ENCODE assay signal across 8 cellular contexts in genomic region chr10:75165684-75166622, GRCh38. TPM values are rescaled to one million over a fixed set of nuclear protein-coding genes. Genes with fewer than 3 reads are reported as not detected.
DNase-seq lines count a peak whose midpoint lies in the region; ATAC-seq, FAIRE-seq and TF ChIP-seq lines count a peak whose summit lies in the region.

No MANE protein-coding gene starts in this region.

- no peak overlapping the region for H3K27ac ChIP-seq in effector memory CD4-positive, alpha-beta T cell (ENCODE audit: insufficient read depth, low read length, poor library complexity, severe bottlenecking)
- no peak overlapping the region for H3K27ac ChIP-seq in colonic mucosa

- no peaks in the 10 kb centered on the region for H3K36me3 ChIP-seq in effector memory CD4-positive, alpha-beta T cell (ENCODE audit: control insufficient read depth, insufficient read depth, low read length)
- H3K36me3 ChIP-seq in colonic mucosa, result no peaks in the 10 kb centered on the region

- ATAC-seq in GM21528 (IDR thresholded peaks at IDR 0.05; ENCODE audit: low FRiP score, unreplicated experiment), result peak; percentile 88
- ATAC-seq in HG02970 (IDR thresholded peaks at IDR 0.05; ENCODE audit: low FRiP score, unreplicated experiment), result no peak

- FAIRE-seq in GM12891 (lab: Jason Lieb, UNC), result peak; percentile 82

- DNase-seq in GM12891 (ENCODE audit: insufficient read length, low spot score) (peak; percentile 46), LHCN-M2 (ENCODE audit: low read depth) (peak; percentile 48), colonic mucosa (no peak), NCI-H2171 (lab: John Stamatoyannopoulos, UW) (no peak), epidermal melanocyte (ENCODE audit: insufficient read length, low spot score) (no peak)
- no peak for DNase-seq in effector memory CD4-positive, alpha-beta T cell

- no peak overlapping the region for H3K9ac ChIP-seq in colonic mucosa (ENCODE audit: low read depth in 2 of 2, low read length in 2 of 2)

- no peaks in the 10 kb centered on the region for H3K9me3 ChIP-seq in effector memory CD4-positive, alpha-beta T cell (ENCODE audit: control insufficient read depth, low read length)
- H3K9me3 ChIP-seq in colonic mucosa, result no peaks in the 10 kb centered on the region

- TF ChIP-seq POLR2A in GM12891 (IDR thresholded peaks at IDR 0.05; ENCODE audit: low read depth, low read length), result no peak

- intact Hi-C loops in colonic mucosa (cut with DNase I), result no loop called here

- no peaks in the 10 kb centered on the region for H3K27me3 ChIP-seq in effector memory CD4-positive, alpha-beta T cell (replicated peaks; ENCODE audit: control insufficient read depth, insufficient read depth, low read length, poor library complexity, severe bottlenecking)
- no peaks in the 10 kb centered on the region for H3K27me3 ChIP-seq in colonic mucosa

- peaks cover 19% of the 10 kb centered on the region for H3K4me1 ChIP-seq in effector memory CD4-positive, alpha-beta T cell (ENCODE audit: control insufficient read depth, insufficient read depth, low read length, poor library complexity, severe bottlenecking)
- H3K4me1 ChIP-seq in colonic mucosa, result no peaks in the 10 kb centered on the region

- no peak for TF ChIP-seq CTCF in colonic mucosa (IDR thresholded peaks at IDR 0.05)

- peak overlapping the region; percentile 13 for H3K4me3 ChIP-seq in effector memory CD4-positive, alpha-beta T cell (ENCODE audit: insufficient read depth, low read depth, low read length, poor library complexity, severe bottlenecking)
- no peak overlapping the region for H3K4me3 ChIP-seq in colonic mucosa

TF ChIP-seq in GM12891, 5 proteins besides CTCF, POLR2A, EP300 and RAD21:
- TF ChIP-seq POLR2AphosphoS5 (IDR thresholded peaks at IDR 0.05; ENCODE audit: low read depth, low read length) (no peak), SPI1 (IDR thresholded peaks at IDR 0.05; ENCODE audit: low read depth, low read length) (peak; percentile 76)

RNA-seq across cellular contexts. Expression of gene VDAC2, which starts 44.6 kb away (rescaled TPM):
- 176 TPM for polyA plus RNA-seq in GM12891 (2012; ENCODE audit: low read depth, missing spikeins)
- total RNA-seq in LHCN-M2 (2014; rRNA removed) (194 and 196 TPM in 2 replicates), colonic mucosa (100 to 1,000 TPM; 314 to 430 TPM)
- 218 TPM for polyA plus RNA-seq in LHCN-M2 (2012)

RNA-seq across cellular contexts. Expression of gene SAMD8, which starts 54.5 kb away (rescaled TPM):
- 5.0 TPM for polyA plus RNA-seq in GM12891 (2012; ENCODE audit: low read depth, missing spikeins)
- total RNA-seq in LHCN-M2 (2014; rRNA removed) (26.1 TPM in 2 replicates), colonic mucosa (10 to 100 TPM in 1 of 2 donors, 1 to 10 TPM in 1; 8.9 to 21.5 TPM)
- 5.2 TPM for polyA plus RNA-seq in LHCN-M2 (2012)

Comparison
In these comparisons a context has a peak if more than half of its experiments do, and no peak if none do; other contexts are left out.
1. DNase-seq: peak in GM12891 (single experiment) and LHCN-M2 (single experiment); none in effector memory CD4-positive, alpha-beta T cell (0 of 3), colonic mucosa (single experiment), NCI-H2171 (single experiment) and epidermal melanocyte (single experiment).